ENCODE assay signal across 8 cellular contexts in the genomic region with DNA sequence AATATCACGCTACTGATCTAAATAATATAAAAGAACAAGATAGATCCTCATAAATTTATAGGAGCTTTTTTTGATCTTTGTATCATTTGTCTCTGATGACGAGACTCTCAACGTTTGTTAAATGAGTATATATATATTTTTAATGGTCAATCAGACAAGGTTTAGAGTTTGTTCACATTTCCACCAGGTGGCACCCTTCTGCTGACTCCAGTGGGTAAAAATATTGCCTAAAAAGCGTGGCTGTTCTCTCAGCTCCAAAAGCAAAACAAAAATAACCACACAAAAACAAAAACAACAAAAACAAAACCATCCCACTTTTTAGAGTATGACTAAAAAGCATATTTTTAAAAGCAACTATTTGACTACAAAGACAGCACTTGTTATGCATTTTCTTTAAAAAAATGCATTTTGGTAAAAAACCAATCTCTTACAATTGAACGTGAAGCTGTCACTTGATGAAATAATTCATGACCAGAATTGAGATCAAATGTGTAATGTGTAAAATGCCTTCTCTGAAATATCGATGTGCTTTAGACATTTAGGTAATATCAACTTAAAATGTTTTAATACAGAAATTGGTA.
A peak's percentile ranks its signal among the peaks of the same experiment; 100 is the strongest.
DNase-seq lines count a peak whose midpoint lies in the region; ATAC-seq and TF ChIP-seq lines count a peak whose summit lies in the region.

No MANE protein-coding gene starts in this region.

- no peaks in the 10 kb centered on the region for H4K20me1 ChIP-seq in OCI-LY3 (ENCODE audit: insufficient read depth, low read length)

- H3K27ac ChIP-seq in OCI-LY3 (ENCODE audit: low read length) = no peak overlapping the region

- H3K79me2 ChIP-seq in OCI-LY3 (ENCODE audit: low read length) = no peaks in the 10 kb centered on the region

- no peaks in the 10 kb centered on the region for H3K36me3 ChIP-seq in OCI-LY3 (replicated peaks; ENCODE audit: low read depth, low read length)

- no peak overlapping the region for H3K9ac ChIP-seq in OCI-LY3 (ENCODE audit: low read length)

- H3K4me2 ChIP-seq in OCI-LY3 (ENCODE audit: low read length) = peak overlapping the region; percentile 31

- TF ChIP-seq CTCF in OCI-LY3 (IDR thresholded peaks at IDR 0.05; ENCODE audit: low read depth, low read length) (peak; percentile 72), fibroblast of mammary gland (conservative IDR thresholded peaks at IDR 0.05; ENCODE audit: control insufficient read depth, insufficient read depth, low read depth, low read length) (peak; percentile 50)

- H3K4me3 ChIP-seq in OCI-LY3 (ENCODE audit: low read length) (peak overlapping the region; percentile 12; the same call in 1 of the 2 replicates), fibroblast of mammary gland (ENCODE audit: control insufficient read depth, low read depth, low read length) (no peak overlapping the region)

- no peaks in the 10 kb centered on the region for H3K27me3 ChIP-seq in OCI-LY3 (ENCODE audit: low read depth, low read length)

- H3K9me3 ChIP-seq in OCI-LY3 (ENCODE audit: insufficient read depth, low read length) = no peaks in the 10 kb centered on the region

- H2AFZ ChIP-seq in OCI-LY3 (ENCODE audit: low read depth, low read length) = 0 out of 2 replicates have a peak overlapping the region, but pooled peaks have one; percentile 15

- peak; percentile 47 for ATAC-seq in HG02798 (IDR thresholded peaks at IDR 0.05; ENCODE audit: poor library complexity, unreplicated experiment)
- ATAC-seq in GM18858 (IDR thresholded peaks at IDR 0.05; ENCODE audit: unreplicated experiment) = no peak
- ATAC-seq in HG03460 (IDR thresholded peaks at IDR 0.05; ENCODE audit: unreplicated experiment) = no peak
- no peak for ATAC-seq in GM18909 (IDR thresholded peaks at IDR 0.05; ENCODE audit: poor library complexity, unreplicated experiment)

- no peaks in the 10 kb centered on the region for H3K4me1 ChIP-seq in OCI-LY3 (ENCODE audit: low read length)

- DNase-seq in DMS114 treated with DMSO at 0.1 percent for 48 hours (lab: John Stamatoyannopoulos, UW; ENCODE audit: unreplicated experiment) (peak; percentile 20), fibroblast of mammary gland (ENCODE audit: low read depth) (peak; percentile 34), superior temporal gyrus (ENCODE audit: extremely low spot score) (peak; percentile 81)

Comparison
In these comparisons a context has a peak if more than half of its experiments do, and no peak if none do; other contexts are left out.
1. DNase-seq: peak in every context shown above with its lines; median percentile 81 in superior temporal gyrus; 34 in fibroblast of mammary gland; 20 in DMS114 treated with DMSO at 0.1 percent for 48 hours.